10 cellular contexts compared by ENCODE assay signal in genomic region chr2:238895901-238896600, GRCh38. TPM values are rescaled to one million over a fixed set of nuclear protein-coding genes. Genes with fewer than 3 reads are reported as not detected.
DNase-seq lines count a peak whose midpoint lies in the region; ATAC-seq and TF ChIP-seq lines count a peak whose summit lies in the region.
"Had no signal": no experiment of that assay in that cellular context is flagged by ENCODE, and none has a peak within 500 bp of the region (broad histone marks: within the 10 kb centered on the region; RNA-seq: fewer than 3 reads in every experiment).

No MANE protein-coding gene starts in this region.

- H3K9me2 ChIP-seq in hepatocyte (replicated peaks; ENCODE audit: insufficient read depth) (no peaks in the 10 kb centered on the region), OCI-LY7 (ENCODE audit: insufficient read depth, low read length) (no peaks in the 10 kb centered on the region)

- H3K27me3 Mint-ChIP-seq in effector memory CD8-positive, alpha-beta T cell, result peaks cover 10 to 67% of the 10 kb centered on the region in 2 donors

- H3K4me1 ChIP-seq in ascending aorta, result peaks cover 8 to 10% of the 10 kb centered on the region in 2 donors
- H3K4me1 ChIP-seq in hepatocyte (ENCODE audit: insufficient read depth), result peaks cover 17% of the 10 kb centered on the region
- H3K4me1 ChIP-seq in OCI-LY7 (ENCODE audit: insufficient read depth, low read length, poor library complexity, severe bottlenecking), result no peaks in the 10 kb centered on the region

- H3K4me2 ChIP-seq in hepatocyte (peak overlapping the region; percentile 8), OCI-LY7 (ENCODE audit: low read length) (no peak overlapping the region)

- no peaks in the 10 kb centered on the region for H3K9me3 ChIP-seq in ascending aorta
- H3K9me3 ChIP-seq in hepatocyte (ENCODE audit: low read depth), result no peaks in the 10 kb centered on the region
- no peaks in the 10 kb centered on the region for H3K9me3 ChIP-seq in OCI-LY7 (ENCODE audit: low read length)

- peak overlapping the region; percentile 54 to 62 for H3K27ac ChIP-seq in ascending aorta
- peak overlapping the region; percentile 6 for H3K27ac ChIP-seq in hepatocyte
- H3K27ac ChIP-seq in OCI-LY7 (ENCODE audit: low read depth, low read length, poor library complexity, severe bottlenecking), result no peak overlapping the region
- H3K27ac ChIP-seq: dorsolateral prefrontal cortex had no signal

- TF ChIP-seq CTCF in ascending aorta (IDR thresholded peaks at IDR 0.05), result no peak
- no peak for TF ChIP-seq CTCF in hepatocyte (IDR thresholded peaks at IDR 0.05; ENCODE audit: poor library complexity)
- TF ChIP-seq CTCF in OCI-LY7 (conservative IDR thresholded peaks at IDR 0.05; ENCODE audit: low read length), result no peak

- H3K4me1 Mint-ChIP-seq in effector memory CD8-positive, alpha-beta T cell (ENCODE audit: low read depth in 2 of 2), result no peaks in the 10 kb centered on the region

- no peak overlapping the region for H2AFZ ChIP-seq in hepatocyte
- no peak overlapping the region for H2AFZ ChIP-seq in OCI-LY7 (ENCODE audit: low read length)

- H4K20me1 ChIP-seq in hepatocyte (ENCODE audit: insufficient read depth, poor library complexity, severe bottlenecking) (no peaks in the 10 kb centered on the region), OCI-LY7 (ENCODE audit: insufficient read depth, low read length) (no peaks in the 10 kb centered on the region)

- H3K36me3 ChIP-seq in ascending aorta (no peaks in the 10 kb centered on the region), hepatocyte (replicated peaks; ENCODE audit: insufficient read depth, low read depth) (no peaks in the 10 kb centered on the region), OCI-LY7 (ENCODE audit: insufficient read depth, low read length) (no peaks in the 10 kb centered on the region)

- no peaks in the 10 kb centered on the region for H3K9me3 Mint-ChIP-seq in effector memory CD8-positive, alpha-beta T cell

- H3K27me3 ChIP-seq in ascending aorta (no peaks in the 10 kb centered on the region), hepatocyte (no peaks in the 10 kb centered on the region)

- no TSS peak for BruUV-seq in OCI-LY7 (replicated peaks; lab: Mats Ljungman, UMichigan)

- in situ Hi-C loops in G401 (cut with HindIII; ENCODE audit: low sequenced_read_pairs), result no loop called here

- no peaks in the 10 kb centered on the region for H3K36me3 Mint-ChIP-seq in effector memory CD8-positive, alpha-beta T cell (ENCODE audit: insufficient read depth)

- no peak overlapping the region for H3K4me3 Mint-ChIP-seq in effector memory CD8-positive, alpha-beta T cell

- peak overlapping the region in 1 of 2 donors; percentile 15 for H3K4me3 ChIP-seq in ascending aorta
- H3K4me3 ChIP-seq in hepatocyte, result no peak overlapping the region
- no peak overlapping the region for H3K4me3 ChIP-seq in OCI-LY7 (ENCODE audit: low read depth, low read length, poor library complexity, severe bottlenecking)
- H3K4me3 ChIP-seq: dorsolateral prefrontal cortex had no signal

- POLR2A ChIA-PET in OCI-LY7 (lab: Charles Lee), result no interaction called here

- 56% methylated on average over 20 of the region's 27 CpGs for WGBS in hepatocyte (ENCODE audit: low lambda C conversion rate, missing lambda C conversion rate)

- CTCF ChIA-PET in OCI-LY7 (lab: Charles Lee; ENCODE audit: unreplicated experiment), result no interaction called here

- no peak overlapping the region for H3K27ac Mint-ChIP-seq in effector memory CD8-positive, alpha-beta T cell

- intact Hi-C loops in ascending aorta (cut with DNase I) (loop anchor here (1.0 kb wide), 1 partner anchor 48 kb away; the partner anchor contains the start of gene TWIST2), OCI-LY7 (cut with micrococcal nuclease; ENCODE audit: unreplicated experiment) (no loop called here)

- no peak for ATAC-seq in effector memory CD8-positive, alpha-beta T cell (replicated peaks)
- no peak for ATAC-seq in HG02798 (IDR thresholded peaks at IDR 0.05; ENCODE audit: poor library complexity, unreplicated experiment)

- DNase-seq in G401 (ENCODE audit: low spot score) (peak; percentile 39), ascending aorta (ENCODE audit: low spot score in 2 of 2) (peak in 1 of 2 donors; percentile 89), hepatocyte (ENCODE audit: low spot score) (peak; percentile 73), renal cortical epithelial cell (ENCODE audit: low read depth) (peak; percentile 76), OCI-LY7 (ENCODE audit: low spot score) (no peak), NOMO-1 (lab: John Stamatoyannopoulos, UW; ENCODE audit: unreplicated experiment in 2 of 2) (no peak)
- no peak for DNase-seq in effector memory CD8-positive, alpha-beta T cell
- DNase-seq: NCI-H2081 had no signal

- H3K79me2 ChIP-seq in hepatocyte (no peaks in the 10 kb centered on the region), OCI-LY7 (ENCODE audit: insufficient read depth, low read depth, low read length) (no peaks in the 10 kb centered on the region)

RNA-seq across cellular contexts. Expression of gene TWIST2, which starts 48.2 kb away (rescaled TPM):
- total RNA-seq in G401 (2014; rRNA removed; shearing (Covaris generic)), result 17.1 and 33.3 TPM in 2 replicates
- total RNA-seq in ascending aorta (108 TPM), hepatocyte (19.7 and 21.1 TPM in 2 replicates), renal cortical epithelial cell (0.20 TPM in 1 of 2 replicates, not detected in the other), OCI-LY7 (2022) (not detected in 2 replicates)
- polyA plus RNA-seq in hepatocyte, result 11.3 and 13.5 TPM in 2 replicates
- total RNA-seq in OCI-LY7 (2014; rRNA removed; shearing (Covaris generic)), result not detected in 2 replicates

Comparison
In these comparisons a context has a peak if more than half of its experiments do, and no peak if none do; other contexts are left out.
1. DNase-seq: peak in G401 (single experiment), hepatocyte (single experiment) and renal cortical epithelial cell (single experiment); none in OCI-LY7 (single experiment), effector memory CD8-positive, alpha-beta T cell (0 of 3) and NOMO-1 (0 of 2).
2. RNA of gene TWIST2, which starts 48.2 kb away (total RNA-seq): 108 TPM in ascending aorta (single experiment), 17.1 to 33.3 TPM in G401 and 19.7 to 21.1 TPM in hepatocyte; 0.20 TPM in renal cortical epithelial cell and not detected in OCI-LY7; every median in the first group is over 10 times any median in the second.